ENCODE assay signal across 1 cellular context in the genomic region with DNA sequence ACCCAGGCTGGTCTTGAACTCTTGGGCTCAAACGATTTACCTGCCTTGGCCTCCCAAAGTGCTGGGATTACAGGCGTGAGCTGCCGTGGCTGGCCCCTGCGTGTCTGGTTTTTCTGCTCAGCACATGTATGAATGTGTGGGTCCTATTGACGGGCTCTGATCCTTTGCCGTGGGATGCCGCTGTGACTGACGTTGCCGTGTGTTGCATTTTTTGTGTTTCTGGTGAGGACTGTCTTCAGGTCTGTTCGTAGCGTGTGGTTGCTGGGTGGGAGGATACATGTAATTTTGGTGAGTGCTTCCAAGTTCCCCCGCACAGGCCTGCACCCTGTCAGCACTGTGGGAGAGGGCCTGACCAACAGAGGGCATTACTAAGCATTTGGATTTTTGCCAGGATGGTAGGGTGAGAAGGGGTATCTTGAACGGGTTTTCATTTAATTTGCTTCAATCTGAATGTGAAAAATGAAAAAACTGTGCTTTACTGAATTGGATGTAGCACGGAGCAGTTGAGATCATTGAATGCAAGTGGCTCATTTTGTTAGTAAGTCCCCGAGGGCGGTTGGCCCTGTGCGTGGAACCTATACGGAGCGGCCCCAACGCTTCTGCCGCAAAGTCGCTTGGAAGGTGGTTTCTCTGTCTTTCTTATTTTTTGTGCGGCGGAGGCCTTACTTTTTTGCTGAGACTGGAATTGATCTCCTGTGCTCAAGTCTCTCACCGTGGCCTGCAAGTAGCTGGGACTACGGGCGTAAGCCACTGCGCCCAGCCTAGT.
TF ChIP-seq lines count a peak whose summit lies in the region.

No MANE protein-coding gene starts in this region.

TF ChIP-seq in SK-N-SH treated with all-trans-retinoic acid at 6 μM for 48 hours, 23 proteins besides CTCF, POLR2A, EP300 and RAD21 (continued from another document):
- TF ChIP-seq ZFP30 (CRISPR knock-in tag; IDR thresholded peaks at IDR 0.05) (no peak), TSHZ2 (CRISPR knock-in tag; IDR thresholded peaks at IDR 0.05) (no peak), RARB (CRISPR knock-in tag; IDR thresholded peaks at IDR 0.05) (no peak)
- TF ChIP-seq, protein P1, sequence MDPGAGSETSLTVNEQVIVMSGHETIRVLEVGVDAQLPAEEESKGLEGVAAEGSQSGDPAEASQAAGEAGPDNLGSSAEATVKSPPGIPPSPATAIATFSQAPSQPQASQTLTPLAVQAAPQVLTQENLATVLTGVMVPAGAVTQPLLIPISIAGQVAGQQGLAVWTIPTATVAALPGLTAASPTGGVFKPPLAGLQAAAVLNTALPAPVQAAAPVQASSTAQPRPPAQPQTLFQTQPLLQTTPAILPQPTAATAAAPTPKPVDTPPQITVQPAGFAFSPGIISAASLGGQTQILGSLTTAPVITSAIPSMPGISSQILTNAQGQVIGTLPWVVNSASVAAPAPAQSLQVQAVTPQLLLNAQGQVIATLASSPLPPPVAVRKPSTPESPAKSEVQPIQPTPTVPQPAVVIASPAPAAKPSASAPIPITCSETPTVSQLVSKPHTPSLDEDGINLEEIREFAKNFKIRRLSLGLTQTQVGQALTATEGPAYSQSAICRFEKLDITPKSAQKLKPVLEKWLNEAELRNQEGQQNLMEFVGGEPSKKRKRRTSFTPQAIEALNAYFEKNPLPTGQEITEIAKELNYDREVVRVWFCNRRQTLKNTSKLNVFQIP (CRISPR knock-in tag; IDR thresholded peaks at IDR 0.05; ENCODE audit: borderline replicate concordance, low read depth): no peak
